In the genomic region with DNA sequence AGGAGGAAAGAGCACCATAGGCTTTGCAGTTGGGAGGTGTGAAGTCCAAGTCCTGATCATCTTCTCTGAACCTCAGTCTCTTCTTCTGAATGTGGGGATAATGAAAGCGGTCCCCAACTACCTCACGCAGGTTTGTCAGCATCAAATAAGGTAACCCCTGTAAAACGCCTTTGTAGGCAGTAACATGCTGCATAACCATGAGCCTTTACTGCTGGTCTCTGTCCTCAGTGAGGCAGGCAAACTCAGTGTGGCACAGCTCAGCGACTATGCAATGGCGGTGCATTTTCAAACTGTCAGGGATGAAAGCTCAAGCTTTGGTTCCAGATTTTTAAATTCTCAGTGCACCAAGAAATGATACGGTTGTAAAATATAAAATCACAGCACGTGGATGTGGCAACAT, we compare ENCODE assay signal across 8 cellular contexts. TPM values are rescaled to one million over a fixed set of nuclear protein-coding genes. Genes with fewer than 3 reads are reported as not detected.
DNase-seq lines count a peak whose midpoint lies in the region; ATAC-seq and TF ChIP-seq lines count a peak whose summit lies in the region.

No MANE protein-coding gene starts in this region.

- H3K9me3 ChIP-seq in BLaER1 (no peaks in the 10 kb centered on the region), H9 (ENCODE audit: control insufficient read depth, low read depth, low read length) (no peaks in the 10 kb centered on the region)

- H3K79me2 ChIP-seq in H9 (ENCODE audit: insufficient read depth, low read length), result no peaks in the 10 kb centered on the region

- no peak for ATAC-seq in GM21737 (IDR thresholded peaks at IDR 0.05; ENCODE audit: unreplicated experiment)

- H3K27me3 ChIP-seq in BLaER1 (no peaks in the 10 kb centered on the region), HL-60 (ENCODE audit: insufficient read depth, poor library complexity, severe bottlenecking) (no peaks in the 10 kb centered on the region), H9 (ENCODE audit: insufficient read depth, low read length) (no peaks in the 10 kb centered on the region)

- H3K79me1 ChIP-seq in H9 (ENCODE audit: insufficient read depth, low read depth, low read length, poor library complexity, severe bottlenecking), result no peaks in the 10 kb centered on the region

- DNase-seq in HL-60 (ENCODE audit: low read depth in 1 of 2, low spot score in 1 of 2) (no peak), AG20443 (ENCODE audit: low spot score) (no peak), H9 (no peak), globus pallidus (ENCODE audit: low spot score) (no peak)

- H4K91ac ChIP-seq in H9 (ENCODE audit: insufficient read length, low read depth, low read length), result no peak overlapping the region

- H3K56ac ChIP-seq in H9 (ENCODE audit: insufficient read length, low read depth, low read length), result no peak overlapping the region

- no peak overlapping the region for H2BK20ac ChIP-seq in H9 (ENCODE audit: low read depth, low read length, poor library complexity, severe bottlenecking)

- peak overlapping the region; percentile 55 for H3K4me3 ChIP-seq in BLaER1
- H3K4me3 ChIP-seq in HL-60 (replicated peaks; ENCODE audit: insufficient read depth, low read length), result no peak overlapping the region

- peaks cover 22% of the 10 kb centered on the region for H3K36me3 Mint-ChIP-seq in brain
- peaks cover 14% of the 10 kb centered on the region for H3K36me3 Mint-ChIP-seq in nephron (ENCODE audit: low read depth)
- H3K36me3 Mint-ChIP-seq in H9 (ENCODE audit: insufficient read depth in 1 of 3, low read depth in 3 of 3), result peaks cover 0 to 3% (median 0%) of the 10 kb centered on the region in 3 experiments; a peak in 1 of 7 replicates

- H3K27ac ChIP-seq in BLaER1, result peak overlapping the region; percentile 84
- H3K27ac ChIP-seq in HL-60 (replicated peaks), result peak overlapping the region; percentile 80; the same call in 1 of the 2 replicates
- H3K27ac ChIP-seq in H9 (ENCODE audit: insufficient read length, low read depth, low read length), result no peak overlapping the region

- H3K27ac Mint-ChIP-seq in brain (peak overlapping the region; percentile 26 to 94 (median 73)), nephron (peak overlapping the region; percentile 80 to 92 (median 82)), H9 (no peak overlapping the region)

- no peak overlapping the region for H3K23ac ChIP-seq in H9 (ENCODE audit: insufficient read length, low read depth, low read length)

- H3K27me3 Mint-ChIP-seq in brain, result no peaks in the 10 kb centered on the region
- peaks cover 6% of the 10 kb centered on the region for H3K27me3 Mint-ChIP-seq in nephron (ENCODE audit: low read depth)
- H3K27me3 Mint-ChIP-seq in H9 (ENCODE audit: low read depth), result no peaks in the 10 kb centered on the region

- H3K4ac ChIP-seq in H9 (ENCODE audit: low read depth, low read length), result no peak overlapping the region

- no peak overlapping the region for H2BK5ac ChIP-seq in H9 (ENCODE audit: insufficient read length, low read length)

- no peak overlapping the region for H2BK15ac ChIP-seq in H9 (ENCODE audit: low read depth, low read length)

- TF ChIP-seq CTCF in HL-60 (IDR thresholded peaks at IDR 0.05; ENCODE audit: insufficient read depth, low read length) (no peak), brain (conservative IDR thresholded peaks at IDR 0.05) (no peak), nephron (IDR thresholded peaks at IDR 0.05; ENCODE audit: unreplicated experiment in 3 of 3) (no peak), H9 (conservative IDR thresholded peaks at IDR 0.05) (no peak)

- H3K9me3 Mint-ChIP-seq in brain, result no peaks in the 10 kb centered on the region
- no peaks in the 10 kb centered on the region for H3K9me3 Mint-ChIP-seq in nephron
- no peaks in the 10 kb centered on the region for H3K9me3 Mint-ChIP-seq in H9

- no peak overlapping the region for H3K14ac ChIP-seq in H9 (ENCODE audit: insufficient read depth, low read length)

- H3T11ph ChIP-seq in H9 (ENCODE audit: low read length), result no peak overlapping the region

- H3K4me1 Mint-ChIP-seq in brain (peaks cover 51% of the 10 kb centered on the region), nephron (peaks cover 67% of the 10 kb centered on the region), H9 (peaks cover 36 to 44% of the 10 kb centered on the region in 2 experiments)

- no peak overlapping the region for H2AFZ ChIP-seq in H9 (ENCODE audit: low read length)

- no peak overlapping the region for H4K8ac ChIP-seq in H9 (replicated peaks; ENCODE audit: insufficient read length, low read depth, low read length)

- H4K20me1 ChIP-seq in BLaER1 (no peaks in the 10 kb centered on the region), H9 (ENCODE audit: control insufficient read depth, insufficient read depth, insufficient read length) (no peaks in the 10 kb centered on the region)

- H3K23me2 ChIP-seq in H9 (ENCODE audit: insufficient read length, low read depth, low read length, poor library complexity, severe bottlenecking), result peaks cover 2% of the 10 kb centered on the region

- H2AK5ac ChIP-seq in H9 (ENCODE audit: insufficient read length, low read length), result no peak overlapping the region

- WGBS in H9 (ENCODE audit: extremely low coverage, insufficient read length, low lambda C conversion rate), result no CpG with 5 or more reads among the region's 7 CpGs

- no peak overlapping the region for H2BK120ac ChIP-seq in H9 (ENCODE audit: low read depth, low read length, poor library complexity, severe bottlenecking)

- no peak overlapping the region for H2BK12ac ChIP-seq in H9 (ENCODE audit: insufficient read length, low read depth, low read length)

- H3K4me3 Mint-ChIP-seq in brain (no peak overlapping the region), nephron (no peak overlapping the region), H9 (no peak overlapping the region)

- peaks cover 23% of the 10 kb centered on the region for H3K36me3 ChIP-seq in BLaER1

- peak overlapping the region; percentile 72 for H3K9ac ChIP-seq in BLaER1
- no peak overlapping the region for H3K9ac ChIP-seq in H9 (ENCODE audit: extremely low read depth, insufficient read length, low read length)

- H4K5ac ChIP-seq in H9 (ENCODE audit: insufficient read length, low read depth, low read length), result no peak overlapping the region

- H3K4me1 ChIP-seq in BLaER1 (peaks cover 90% of the 10 kb centered on the region), H9 (ENCODE audit: insufficient read depth, low read length) (peaks cover 6% of the 10 kb centered on the region; the same call in 1 of the 2 replicates)

- H3K4me2 ChIP-seq in BLaER1 (peak overlapping the region; percentile 94), H9 (ENCODE audit: insufficient read depth, insufficient read length, low read length) (no peak overlapping the region)

- H3K18ac ChIP-seq in H9 (ENCODE audit: insufficient read length, low read depth, low read length), result no peak overlapping the region

RNA-seq across cellular contexts. Expression of a gene that starts 46.1 kb away (rescaled TPM):
- 27.7 TPM for polyA plus RNA-seq in brain (ENCODE audit: insufficient read depth, low read depth, low replicate concordance)
- total RNA-seq in H9 (2021), result 207 and 215 TPM in 2 replicates

Comparison
In these comparisons a context has a peak if more than half of its experiments do, and no peak if none do; other contexts are left out.
1. H3K27ac Mint-ChIP-seq: peak in brain (5 of 5) and nephron (3 of 3); none in H9 (0 of 3).